9 cellular contexts compared by ENCODE assay signal in the genomic region with DNA sequence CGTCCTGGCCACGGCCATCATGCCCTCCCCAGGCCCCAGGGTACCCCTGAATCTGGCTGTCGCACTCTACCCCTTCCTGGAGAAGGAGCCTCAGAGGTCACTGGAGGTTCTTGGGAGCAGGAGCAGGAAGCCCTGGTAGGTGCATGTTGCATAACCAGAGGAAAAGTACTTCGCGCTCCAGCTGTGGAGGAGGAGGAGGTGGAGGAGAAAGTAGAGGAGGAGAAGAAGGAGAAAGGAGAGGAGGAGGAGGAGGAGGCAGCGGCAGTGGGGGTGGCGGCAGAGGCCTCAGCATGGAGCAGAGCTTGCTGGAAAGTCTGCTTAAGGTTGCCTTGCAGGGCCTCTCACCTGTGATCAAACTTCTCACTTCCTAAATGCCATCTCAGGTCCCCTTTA.
DNase-seq lines count a peak whose midpoint lies in the region; ATAC-seq and TF ChIP-seq lines count a peak whose summit lies in the region.
"Had no signal": no experiment of that assay in that cellular context is flagged by ENCODE, and none has a peak within 500 bp of the region (broad histone marks: within the 10 kb centered on the region; RNA-seq: fewer than 3 reads in every experiment).

No MANE protein-coding gene starts in this region.

- ATAC-seq in GM21786 (IDR thresholded peaks at IDR 0.05; ENCODE audit: unreplicated experiment) (no peak), GM19463 (IDR thresholded peaks at IDR 0.05; ENCODE audit: unreplicated experiment) (no peak)

- H3K9me3 ChIP-seq in adrenal gland (replicated peaks in 1 of 3) = no peaks in the 10 kb centered on the region
- H3K9me3 ChIP-seq in iPS-20b (ENCODE audit: insufficient read depth, low read depth, low read length) = no peaks in the 10 kb centered on the region
- H3K9me3 ChIP-seq in smooth muscle cell (replicated peaks; ENCODE audit: low read depth) = no peaks in the 10 kb centered on the region

- H3K9ac ChIP-seq in iPS-20b (ENCODE audit: low read depth, low read length) (peak overlapping the region; percentile 46; the same call in 1 of the 2 replicates), smooth muscle cell (ENCODE audit: low read depth) (peak overlapping the region; percentile 58)

- no peaks in the 10 kb centered on the region for H3K27me3 ChIP-seq in adrenal gland
- no peaks in the 10 kb centered on the region for H3K27me3 ChIP-seq in iPS-20b (ENCODE audit: insufficient read depth, low read length)
- no peaks in the 10 kb centered on the region for H3K27me3 ChIP-seq in smooth muscle cell (ENCODE audit: low read depth)

- H3K4me3 ChIP-seq in adrenal gland (peak overlapping the region in 1 of 4 donors; percentile 27), iPS-20b (ENCODE audit: low read length) (no peak overlapping the region), smooth muscle cell (no peak overlapping the region)

- DNase-seq in HT1080 (ENCODE audit: low read depth) = peak; percentile 27
- no peak for DNase-seq in adrenal gland
- DNase-seq in smooth muscle cell (lab: John Stamatoyannopoulos, UW; ENCODE audit: unreplicated experiment) = no peak
- DNase-seq in activated CD8-positive, alpha-beta memory T cell treated with anti-CD3 and anti-CD28 coated beads, Interleukin-2, amount 50 U/mL, for 48 hours = no peak
- no peak for DNase-seq in activated CD4-positive, alpha-beta T cell treated with anti-CD3 and anti-CD28 coated beads, Interleukin-2, amount 50 U/mL, for 4 hours
- DNase-seq: stimulated activated naive CD4-positive, alpha-beta T cell had no signal

- peak overlapping the region; percentile 83 for H3K4me2 ChIP-seq in smooth muscle cell

- TF ChIP-seq CTCF in adrenal gland (IDR thresholded peaks at IDR 0.05) = no peak
- TF ChIP-seq CTCF in smooth muscle cell (IDR thresholded peaks at IDR 0.05; ENCODE audit: borderline replicate concordance, insufficient read depth, poor library complexity, severe bottlenecking) = no peak

- TF ChIP-seq POLR2A in adrenal gland (IDR thresholded peaks at IDR 0.05) = no peak

- H3K36me3 ChIP-seq in adrenal gland (replicated peaks in 1 of 2) = no peaks in the 10 kb centered on the region
- no peaks in the 10 kb centered on the region for H3K36me3 ChIP-seq in iPS-20b (ENCODE audit: insufficient read depth, low read depth, low read length)
- no peaks in the 10 kb centered on the region for H3K36me3 ChIP-seq in smooth muscle cell (ENCODE audit: low read depth)

- no peaks in the 10 kb centered on the region for H3K79me2 ChIP-seq in smooth muscle cell (ENCODE audit: low read depth)

- H3F3A ChIP-seq in smooth muscle cell (ENCODE audit: low read depth) = peaks cover 11% of the 10 kb centered on the region

- 72 to 78% (median 73%) methylated on average over 5 to 7 of the region's 7 CpGs for WGBS in adrenal gland, 4 donors
- 84% methylated on average over 5 of the region's 7 CpGs for WGBS in smooth muscle cell (ENCODE audit: low lambda C conversion rate)

- H3K4me1 ChIP-seq in adrenal gland (replicated peaks in 1 of 2) (peaks cover 16 to 38% of the 10 kb centered on the region in 2 donors), iPS-20b (ENCODE audit: insufficient read depth, low read length) (peaks cover 14% of the 10 kb centered on the region; the same call in 1 of the 2 replicates), smooth muscle cell (ENCODE audit: low read depth) (peaks cover 42% of the 10 kb centered on the region)

- intact Hi-C loops in adrenal gland (cut with DNase I) = no loop called here

- no peak overlapping the region for H2AFZ ChIP-seq in smooth muscle cell (ENCODE audit: low read depth)

- peaks cover 30% of the 10 kb centered on the region for H4K20me1 ChIP-seq in smooth muscle cell (ENCODE audit: low read depth)

- H3K27ac ChIP-seq in adrenal gland (peak overlapping the region in 4 of 5 donors; percentile 13 to 92 (median 45)), iPS-20b (ENCODE audit: low read length) (no peak overlapping the region), smooth muscle cell (ENCODE audit: low read depth) (peak overlapping the region; percentile 67)
